In genomic region chr5:95712347-95712958, GRCh38 we compare ENCODE assay signal across 8 cellular contexts. TPM values are rescaled to one million over a fixed set of nuclear protein-coding genes. Genes with fewer than 3 reads are reported as not detected.
DNase-seq lines count a peak whose midpoint lies in the region; ATAC-seq, FAIRE-seq and TF ChIP-seq lines count a peak whose summit lies in the region.

No MANE protein-coding gene starts in this region.

- peaks cover 22% of the 10 kb centered on the region for H3K36me3 Mint-ChIP-seq in osteocyte (ENCODE audit: unreplicated experiment)
- no peaks in the 10 kb centered on the region for H3K36me3 Mint-ChIP-seq in effector memory CD8-positive, alpha-beta T cell (ENCODE audit: insufficient read depth)

- no peak for TF ChIP-seq CTCF in A549 (IDR thresholded peaks at IDR 0.05)
- no peak for TF ChIP-seq CTCF in osteocyte (IDR thresholded peaks at IDR 0.05)

- peaks cover 5% of the 10 kb centered on the region for H3K9me3 Mint-ChIP-seq in osteocyte (ENCODE audit: unreplicated experiment)
- H3K9me3 Mint-ChIP-seq in effector memory CD8-positive, alpha-beta T cell = no peaks in the 10 kb centered on the region

- 5% methylated on average over 2 of the region's 2 CpGs for WGBS in A549 (ENCODE audit: missing lambda C conversion rate)

- DNase-seq in A549 (ENCODE audit: low read depth in 1 of 2, low spot score in 1 of 2) (peak; percentile 79 to 81), H4 (ENCODE audit: low spot score) (peak; percentile 90), T1000 (lab: John Stamatoyannopoulos, UW) (peak; percentile 77), iPS-NIHi7 (ENCODE audit: extremely low spot score) (peak; percentile 36), T-helper 9 cell (no peak), osteocyte (ENCODE audit: extremely low spot score, unreplicated experiment) (no peak)
- DNase-seq in effector memory CD8-positive, alpha-beta T cell = no peak

- H3K4me1 Mint-ChIP-seq in osteocyte (ENCODE audit: unreplicated experiment) = peaks cover 37% of the 10 kb centered on the region
- H3K4me1 Mint-ChIP-seq in effector memory CD8-positive, alpha-beta T cell (ENCODE audit: low read depth in 2 of 2) = peaks cover 0 to 10% of the 10 kb centered on the region in 2 donors

- H3K4me2 ChIP-seq in A549 = peak overlapping the region; percentile 37

- peaks cover 21% of the 10 kb centered on the region for H3K4me1 ChIP-seq in A549

- no peaks in the 10 kb centered on the region for H3K27me3 Mint-ChIP-seq in osteocyte (ENCODE audit: unreplicated experiment)
- peaks cover 5 to 21% of the 10 kb centered on the region in 2 donors for H3K27me3 Mint-ChIP-seq in effector memory CD8-positive, alpha-beta T cell

- TF ChIP-seq POLR2A in A549 (IDR thresholded peaks at IDR 0.05; ENCODE audit: low read length) = no peak

- no peak overlapping the region for H3K4me3 Mint-ChIP-seq in osteocyte (ENCODE audit: unreplicated experiment)
- H3K4me3 Mint-ChIP-seq in effector memory CD8-positive, alpha-beta T cell = no peak overlapping the region

- FAIRE-seq in A549 (lab: Jason Lieb, UNC) = no peak

- CTCF ChIA-PET in A549 (lab: Yijun Ruan, JAX) = no interaction called here

- H3K9me3 ChIP-seq in A549 = no peaks in the 10 kb centered on the region

- no peak overlapping the region for H3K4me3 ChIP-seq in A549

- no peak for TF ChIP-seq EP300 in A549 (IDR thresholded peaks at IDR 0.05)

- TF ChIP-seq RAD21 in A549 (conservative IDR thresholded peaks at IDR 0.05 in 1 of 2, IDR thresholded peaks at IDR 0.05 in 1 of 2) = no peak

- peak overlapping the region in 1 of 2 experiments; percentile 55; a peak in 3 of 6 replicates for H3K27ac ChIP-seq in A549

- POLR2A ChIA-PET in A549 (lab: Yijun Ruan, JAX) = no interaction called here

- H3K27ac Mint-ChIP-seq in osteocyte (ENCODE audit: unreplicated experiment) = no peak overlapping the region
- no peak overlapping the region for H3K27ac Mint-ChIP-seq in effector memory CD8-positive, alpha-beta T cell

- peak; percentile 96 to 98 for ATAC-seq in A549
- no peak for ATAC-seq in HG02642 (IDR thresholded peaks at IDR 0.05; ENCODE audit: poor library complexity, unreplicated experiment)
- no peak for ATAC-seq in effector memory CD8-positive, alpha-beta T cell (replicated peaks)

TF ChIP-seq in A549, 52 proteins besides CTCF, POLR2A, EP300 and RAD21 (continues in another document):
- TF ChIP-seq FOSL2 (IDR thresholded peaks at IDR 0.05) (peak; percentile 86), FOSL2 (CRISPR knock-in tag; IDR thresholded peaks at IDR 0.05) (peak; percentile 82), CHD4 (IDR thresholded peaks at IDR 0.05; ENCODE audit: borderline replicate concordance) (no peak), HOXB13 (CRISPR knock-in tag; IDR thresholded peaks at IDR 0.05; ENCODE audit: low read depth) (no peak), CEBPB (IDR thresholded peaks at IDR 0.05) (peak; percentile 8 to 55; a peak in 2 of 4 replicates), CHD2 (IDR thresholded peaks at IDR 0.05; ENCODE audit: low read length, partially characterized antibody) (no peak), MYC (IDR thresholded peaks at IDR 0.05; ENCODE audit: borderline replicate concordance, low read length) (no peak), PBX3 (IDR thresholded peaks at IDR 0.05) (no peak), ELK1 (IDR thresholded peaks at IDR 0.05; ENCODE audit: low read depth, low read length) (no peak), E2F6 (IDR thresholded peaks at IDR 0.05; ENCODE audit: borderline replicate concordance, low read depth) (no peak), POLR2AphosphoS2 (conservative IDR thresholded peaks at IDR 0.05; ENCODE audit: low read length) (no peak), ESRRA (IDR thresholded peaks at IDR 0.05; ENCODE audit: borderline replicate concordance, low read length) (no peak), RNF2 (IDR thresholded peaks at IDR 0.05; ENCODE audit: borderline replicate concordance, low read depth) (no peak), BHLHE40 (IDR thresholded peaks at IDR 0.05; ENCODE audit: low read depth, low read length) (no peak), MAX (IDR thresholded peaks at IDR 0.05) (peak; percentile 48; the same call in 1 of the 2 replicates), REST (IDR thresholded peaks at IDR 0.05) (no peak), FOXS1 (CRISPR knock-in tag; IDR thresholded peaks at IDR 0.05) (no peak), TP53 (CRISPR knock-in tag; IDR thresholded peaks at IDR 0.05) (no peak), EHF (CRISPR knock-in tag; IDR thresholded peaks at IDR 0.05) (no peak), CBX2 (IDR thresholded peaks at IDR 0.05; ENCODE audit: borderline replicate concordance, low read depth) (no peak), JUN (IDR thresholded peaks at IDR 0.05) (peak in 1 of 2 experiments; percentile 47; a peak in 1 of 5 replicates), FOSB (CRISPR knock-in tag; IDR thresholded peaks at IDR 0.05) (no peak), HOXB5 (CRISPR knock-in tag; IDR thresholded peaks at IDR 0.05) (no peak), KDM5A (IDR thresholded peaks at IDR 0.05) (no peak), HEYL (CRISPR knock-in tag; IDR thresholded peaks at IDR 0.05) (no peak), JUNB (IDR thresholded peaks at IDR 0.05) (peak; percentile 78)

RNA-seq across cellular contexts. Expression of gene RHOBTB3, which starts 18.7 kb away (rescaled TPM):
- polyA plus RNA-seq in A549 (2011; rRNA removed) (28.6 and 37.5 TPM in 2 replicates), A549 (2017; fragmentation: RNase III; extraction: RNeasy Plus Mini Kit Qiagen cat#74134 plus additional on column Dnase treatment) (7.3 to 11.1 TPM (median 9.1 TPM) in 3 replicates)
- polyA plus RNA-seq in A549 (2012; cell fraction: cytosol; rRNA removed) = 14.2 TPM in 2 replicates
- 8.7 and 11.3 TPM in 2 replicates for polyA plus RNA-seq in A549 (2012; cell fraction: nucleus; rRNA removed)
- polyA minus RNA-seq in A549 (2011; rRNA and poly(A)+ RNA removed) = 63.6 and 65.8 TPM in 2 replicates
- total RNA-seq in H4 (2014; rRNA removed; shearing (Covaris generic)) = 105 and 134 TPM in 2 replicates
- 190 and 208 TPM in 2 replicates for total RNA-seq in osteocyte

RNA-seq across cellular contexts. Expression of gene SPATA9, which starts 29.7 kb away (rescaled TPM):
- polyA plus RNA-seq in A549 (2011; rRNA removed) = 0.15 and 0.16 TPM in 2 replicates
- polyA plus RNA-seq in A549 (2012; cell fraction: cytosol; rRNA removed) = not detected in 2 replicates
- not detected in 2 replicates for polyA plus RNA-seq in A549 (2012; cell fraction: nucleus; rRNA removed)
- polyA plus RNA-seq in A549 (2017; fragmentation: RNase III; extraction: RNeasy Plus Mini Kit Qiagen cat#74134 plus additional on column Dnase treatment) = not detected in 3 replicates
- not detected in 2 replicates for polyA minus RNA-seq in A549 (2011; rRNA and poly(A)+ RNA removed)
- 0.45 TPM in 1 of 2 replicates, not detected in the other for total RNA-seq in H4 (2014; rRNA removed; shearing (Covaris generic))
- total RNA-seq in osteocyte = 3.0 and 3.8 TPM in 2 replicates

Comparison
In these comparisons a context has a peak if more than half of its experiments do, and no peak if none do; other contexts are left out.
1. ATAC-seq: peak in A549 (2 of 2); none in HG02642 (single experiment) and effector memory CD8-positive, alpha-beta T cell (single experiment).
2. DNase-seq: peak in A549 (2 of 2), H4 (single experiment), T1000 (single experiment) and iPS-NIHi7 (single experiment); none in T-helper 9 cell (single experiment), osteocyte (single experiment) and effector memory CD8-positive, alpha-beta T cell (0 of 3).